20 cellular contexts compared by ENCODE assay signal in genomic region chr9:31615964-31616363, GRCh38.
"Had no signal": no experiment of that assay in that cellular context is flagged by ENCODE, and none has a peak within 500 bp of the region (broad histone marks: within the 10 kb centered on the region; RNA-seq: fewer than 3 reads in every experiment).

No MANE protein-coding gene starts in this region.

- H3K27ac Mint-ChIP-seq: immature natural killer cell; memory B cell; mesothelial cell of epicardium; natural killer cell treated with Interleukin-12 subunit alpha and Interleukin-12 subunit beta and Interleukin-15 and Interleukin-18, amount 100 ng/mL, for 72 hours had no signal

- H3K9me3 ChIP-seq: colonic mucosa, left ventricle myocardium inferior, lower lobe of right lung, neutrophil, ovary, right atrium auricular region, sigmoid colon had no signal

- ATAC-seq: foreskin keratinocyte; left cardiac atrium; lower lobe of right lung; natural killer cell treated with Interleukin-12 subunit alpha and Interleukin-12 subunit beta and Interleukin-15 and Interleukin-18, amount 100 ng/mL, for 72 hours had no signal

- DNase-seq: cerebellar nuclear complex; colonic mucosa; dermis blood vessel endothelial cell; erythroblast; foreskin keratinocyte; immature natural killer cell; left cardiac atrium; left ventricle myocardium inferior; lower lobe of right lung; ovary; sigmoid colon; stimulated activated CD4-positive, alpha-beta T cell treated with anti-CD3 and anti-CD28 coated beads, Interleukin-2, amount 100 ng/mL, for 24 hours; stimulated activated naive CD4-positive, alpha-beta T cell treated with Interleukin-2 at 50 U/mL for 16 hours; trophoblast cell had no signal

- H3K4me3 Mint-ChIP-seq: immature natural killer cell; memory B cell; mesothelial cell of epicardium; natural killer cell treated with Interleukin-12 subunit alpha and Interleukin-12 subunit beta and Interleukin-15 and Interleukin-18, amount 100 ng/mL, for 72 hours had no signal

- H3K9me3 Mint-ChIP-seq: memory B cell, mesothelial cell of epicardium had no signal

- H3K36me3 Mint-ChIP-seq: immature natural killer cell; memory B cell; mesothelial cell of epicardium; natural killer cell treated with Interleukin-12 subunit alpha and Interleukin-12 subunit beta and Interleukin-15 and Interleukin-18, amount 100 ng/mL, for 72 hours had no signal

- H3K27ac ChIP-seq: colonic mucosa, foreskin keratinocyte, left ventricle myocardium inferior, lower lobe of right lung, neutrophil, ovary, right atrium auricular region, sigmoid colon, skin epidermis had no signal

- H3K4me3 ChIP-seq: colonic mucosa, left ventricle myocardium inferior, lower lobe of right lung, ovary, right atrium auricular region, sigmoid colon, skin epidermis had no signal

- H3K27me3 Mint-ChIP-seq: memory B cell; natural killer cell treated with Interleukin-12 subunit alpha and Interleukin-12 subunit beta and Interleukin-15 and Interleukin-18, amount 100 ng/mL, for 72 hours had no signal

- H3K36me3 ChIP-seq: colonic mucosa, left ventricle myocardium inferior, lower lobe of right lung, neutrophil, ovary, right atrium auricular region, sigmoid colon had no signal

- H3K27me3 ChIP-seq: colonic mucosa, foreskin keratinocyte, neutrophil, ovary, right atrium auricular region, sigmoid colon had no signal

- H3K4me1 Mint-ChIP-seq: immature natural killer cell, memory B cell, mesothelial cell of epicardium had no signal

- H3K4me1 ChIP-seq: colonic mucosa, left ventricle myocardium inferior, lower lobe of right lung, right atrium auricular region, sigmoid colon had no signal
